In the genomic region with DNA sequence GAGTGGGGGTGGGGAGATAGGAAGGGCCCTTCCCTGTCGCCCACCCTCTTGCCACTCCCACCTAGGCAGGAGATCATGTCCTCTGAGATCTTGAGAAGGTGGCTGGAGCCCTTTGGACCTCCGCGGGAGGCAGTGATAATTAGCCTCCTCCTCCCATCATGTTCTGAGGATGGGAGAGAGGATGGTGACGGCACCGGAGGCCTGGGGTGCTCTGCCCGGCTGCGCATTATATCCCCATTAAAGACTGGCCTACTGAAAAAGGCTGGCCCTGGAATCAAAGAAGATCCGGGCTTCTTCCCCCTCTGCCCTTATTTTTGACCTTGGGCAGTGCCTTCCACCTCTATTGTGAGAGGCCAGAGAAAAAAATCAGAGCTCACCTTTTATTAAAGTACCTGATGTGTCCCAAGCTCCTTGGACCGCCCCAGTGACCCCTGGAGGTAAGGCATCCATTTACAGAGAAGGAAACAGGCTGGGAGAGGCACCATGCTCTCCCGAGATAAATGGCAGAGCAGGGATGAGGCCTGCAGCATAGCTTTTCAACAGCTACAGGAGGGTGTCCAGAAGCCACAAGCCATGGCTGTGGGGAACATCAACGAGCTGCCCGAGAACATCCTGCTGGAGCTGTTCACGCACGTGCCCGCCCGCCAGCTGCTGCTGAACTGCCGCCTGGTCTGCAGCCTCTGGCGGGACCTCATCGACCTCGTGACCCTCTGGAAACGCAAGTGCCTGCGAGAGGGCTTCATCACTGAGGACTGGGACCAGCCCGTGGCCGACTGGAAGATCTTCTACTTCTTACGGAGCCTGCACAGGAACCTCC, we compare ENCODE assay signal across 8 cellular contexts. TPM values are rescaled to one million over a fixed set of nuclear protein-coding genes. Genes with fewer than 3 reads are reported as not detected.
DNase-seq lines count a peak whose midpoint lies in the region; ATAC-seq and TF ChIP-seq lines count a peak whose summit lies in the region.

No MANE protein-coding gene starts in this region.

- H3K27me3 ChIP-seq in BLaER1 treated with 17β-estradiol and CSF1 and Interleukin-3, amounts not matched to agents 10 nM and 100 nM = peaks cover 17 to 50% (median 34%) of the 10 kb centered on the region in 11 experiments

- H3K4me1 ChIP-seq in BLaER1 treated with 17β-estradiol and CSF1 and Interleukin-3, amounts not matched to agents 10 nM and 100 nM = peaks cover 10 to 51% (median 20%) of the 10 kb centered on the region in 10 experiments

- peak overlapping the region in 2 of 11 experiments; percentile 30 to 48; a peak in 2 of 22 replicates for H3K27ac ChIP-seq in BLaER1 treated with 17β-estradiol and CSF1 and Interleukin-3, amounts not matched to agents 10 nM and 100 nM

- H3K9me3 ChIP-seq in BLaER1 treated with 17β-estradiol and CSF1 and Interleukin-3, amounts not matched to agents 10 nM and 100 nM (replicated peaks in 1 of 11) = no peaks in the 10 kb centered on the region

- H3K4me2 ChIP-seq in BLaER1 treated with 17β-estradiol and CSF1 and Interleukin-3, amounts not matched to agents 10 nM and 100 nM = peak overlapping the region; percentile 71 to 97 (median 84)

- DNase-seq in LHCN-M2 (ENCODE audit: low read depth) (peak; percentile 12), mucosa of gallbladder (ENCODE audit: low spot score) (no peak), T1000 (lab: John Stamatoyannopoulos, UW) (no peak)
- no peak for DNase-seq in stimulated activated CD4-positive, alpha-beta T cell treated with anti-CD3 and anti-CD28 coated beads, Interleukin-2, amount 100 ng/mL, for 24 hours

- peak overlapping the region; percentile 33 to 77 (median 67); a peak in 20 of 22 replicates for H3K9ac ChIP-seq in BLaER1 treated with 17β-estradiol and CSF1 and Interleukin-3, amounts not matched to agents 10 nM and 100 nM

- H3K4me3 Mint-ChIP-seq in dendritic cell treated with granulocyte-macrophage colony-stimulating factor and Interleukin-4, amounts not matched to agents 40 ng/mL and 50 ng/mL, for 4 days = peak overlapping the region; percentile 77
- peak overlapping the region; percentile 76 to 79 (median 77) for H3K4me3 Mint-ChIP-seq in nephron

- peak overlapping the region; percentile 52 to 72 (median 61) for H3K4me3 ChIP-seq in BLaER1 treated with 17β-estradiol and CSF1 and Interleukin-3, amounts not matched to agents 10 nM and 100 nM

- peaks cover 18% of the 10 kb centered on the region for H3K4me1 Mint-ChIP-seq in dendritic cell treated with granulocyte-macrophage colony-stimulating factor and Interleukin-4, amounts not matched to agents 40 ng/mL and 50 ng/mL, for 4 days (ENCODE audit: low read depth)
- H3K4me1 Mint-ChIP-seq in nephron = peaks cover 9% of the 10 kb centered on the region

- H3K27ac Mint-ChIP-seq in dendritic cell treated with granulocyte-macrophage colony-stimulating factor and Interleukin-4, amounts not matched to agents 40 ng/mL and 50 ng/mL, for 4 days = peak overlapping the region; percentile 59
- no peak overlapping the region for H3K27ac Mint-ChIP-seq in nephron

- H3K36me3 ChIP-seq in BLaER1 treated with 17β-estradiol and CSF1 and Interleukin-3, amounts not matched to agents 10 nM and 100 nM = peaks cover 0 to 33% (median 8%) of the 10 kb centered on the region in 11 experiments; a peak in 11 of 22 replicates

- peaks cover 0 to 12% (median 0%) of the 10 kb centered on the region in 11 experiments; a peak in 5 of 22 replicates for H4K20me1 ChIP-seq in BLaER1 treated with 17β-estradiol and CSF1 and Interleukin-3, amounts not matched to agents 10 nM and 100 nM

- no peak for ATAC-seq in GM21529 (IDR thresholded peaks at IDR 0.05; ENCODE audit: unreplicated experiment)

- TF ChIP-seq CTCF in nephron (IDR thresholded peaks at IDR 0.05; ENCODE audit: unreplicated experiment in 3 of 3) = no peak

- no peaks in the 10 kb centered on the region for H3K9me3 Mint-ChIP-seq in dendritic cell treated with granulocyte-macrophage colony-stimulating factor and Interleukin-4, amounts not matched to agents 40 ng/mL and 50 ng/mL, for 4 days
- no peaks in the 10 kb centered on the region for H3K9me3 Mint-ChIP-seq in nephron

- H3K36me3 Mint-ChIP-seq in dendritic cell treated with granulocyte-macrophage colony-stimulating factor and Interleukin-4, amounts not matched to agents 40 ng/mL and 50 ng/mL, for 4 days (ENCODE audit: low read depth) = peaks cover 20% of the 10 kb centered on the region
- peaks cover 9% of the 10 kb centered on the region for H3K36me3 Mint-ChIP-seq in nephron (ENCODE audit: low read depth)

- intact Hi-C loops in dendritic cell treated with granulocyte-macrophage colony-stimulating factor and Interleukin-4, amounts not matched to agents 40 ng/mL and 50 ng/mL, for 4 days (cut with micrococcal nuclease) = no loop called here

- peaks cover 49% of the 10 kb centered on the region for H3K27me3 Mint-ChIP-seq in dendritic cell treated with granulocyte-macrophage colony-stimulating factor and Interleukin-4, amounts not matched to agents 40 ng/mL and 50 ng/mL, for 4 days
- peaks cover 44% of the 10 kb centered on the region for H3K27me3 Mint-ChIP-seq in nephron (ENCODE audit: low read depth)

RNA-seq across cellular contexts. Expression of a gene that starts 0.8 kb away (rescaled TPM):
- total RNA-seq in LHCN-M2 (2014; rRNA removed) (2.4 and 5.2 TPM in 2 replicates), mucosa of gallbladder (43.6 TPM)
- polyA plus RNA-seq in LHCN-M2 (2012) = 4.6 TPM

RNA-seq across cellular contexts. Expression of a gene that starts 1.2 kb away (rescaled TPM):
- total RNA-seq in LHCN-M2 (2014; rRNA removed) = not detected in 2 replicates
- 0.10 TPM for polyA plus RNA-seq in LHCN-M2 (2012)
- total RNA-seq in mucosa of gallbladder = 22.0 TPM

RNA-seq across cellular contexts. Expression of a gene that starts 8.5 kb away (rescaled TPM):
- total RNA-seq in LHCN-M2 (2014; rRNA removed) (1.1 and 1.2 TPM in 2 replicates), mucosa of gallbladder (13.8 TPM)
- polyA plus RNA-seq in LHCN-M2 (2012) = 2.1 TPM

RNA-seq across cellular contexts. Expression of a gene that starts 25.5 kb away (rescaled TPM):
- total RNA-seq in LHCN-M2 (2014; rRNA removed) (86.2 and 90.6 TPM in 2 replicates), mucosa of gallbladder (22.0 TPM)
- polyA plus RNA-seq in LHCN-M2 (2012) = 63.5 TPM

RNA-seq across cellular contexts. Expression of a gene that starts 36.0 kb away (rescaled TPM):
- total RNA-seq in LHCN-M2 (2014; rRNA removed) (under 0.01 and 0.13 TPM in 2 replicates), mucosa of gallbladder (0.12 TPM)
- 0.01 TPM for polyA plus RNA-seq in LHCN-M2 (2012)

Comparison
In these comparisons a context has a peak if more than half of its experiments do, and no peak if none do; other contexts are left out.
1. RNA of a gene that starts 1.2 kb away (total RNA-seq): 22.0 TPM in mucosa of gallbladder (single experiment); not detected in LHCN-M2; every median in the first group is over 10 times any median in the second.